ENCODE assay signal across 8 cellular contexts in genomic region chr11:61162092-61162935, GRCh38. TPM values are rescaled to one million over a fixed set of nuclear protein-coding genes. Genes with fewer than 3 reads are reported as not detected.
A peak's percentile ranks its signal among the peaks of the same experiment; 100 is the strongest.
DNase-seq lines count a peak whose midpoint lies in the region; ATAC-seq and TF ChIP-seq lines count a peak whose summit lies in the region.

No MANE protein-coding gene starts in this region.

- peaks cover 40% of the 10 kb centered on the region for H3K4me1 ChIP-seq in left ventricle myocardium inferior

- H3K4me3 ChIP-seq in left ventricle myocardium inferior (peak overlapping the region; percentile 92), iPS-11a (ENCODE audit: low read depth, low read length) (peak overlapping the region; percentile 66), skeletal muscle cell (ENCODE audit: low read depth, low read length) (peak overlapping the region; percentile 71)

- intact Hi-C loops in left ventricle myocardium inferior (cut with micrococcal nuclease) (no loop called here), cardiac septum (cut with DNase I) (loop anchor here (10.0 kb wide), 1 partner anchor 318 kb away; the partner anchor contains the start of gene CCDC86)

- H3K36me3 Mint-ChIP-seq in activated naive CD8-positive, alpha-beta T cell treated with anti-CD3 and anti-CD28 coated beads, Interleukin-2, amount 50 U/mL, for 24 hours (ENCODE audit: low read depth), result peaks cover 1% of the 10 kb centered on the region

- H3K36me3 ChIP-seq in left ventricle myocardium inferior, result no peaks in the 10 kb centered on the region

- H3K9me3 ChIP-seq in left ventricle myocardium inferior (replicated peaks), result no peaks in the 10 kb centered on the region

- H3K27me3 Mint-ChIP-seq in activated naive CD8-positive, alpha-beta T cell treated with anti-CD3 and anti-CD28 coated beads, Interleukin-2, amount 50 U/mL, for 24 hours, result no peaks in the 10 kb centered on the region

- TF ChIP-seq CTCF in left ventricle myocardium inferior (IDR thresholded peaks at IDR 0.05; ENCODE audit: borderline replicate concordance), result no peak

- H3K27me3 ChIP-seq in left ventricle myocardium inferior (ENCODE audit: low read depth), result peaks cover under 1% of the 10 kb centered on the region

- H3K27ac ChIP-seq in left ventricle myocardium inferior (replicated peaks), result peak overlapping the region; percentile 98

- no peaks in the 10 kb centered on the region for H3K9me3 Mint-ChIP-seq in activated naive CD8-positive, alpha-beta T cell treated with anti-CD3 and anti-CD28 coated beads, Interleukin-2, amount 50 U/mL, for 24 hours

- ATAC-seq in activated naive CD8-positive, alpha-beta T cell treated with anti-CD3 and anti-CD28 coated beads, Interleukin-2, amount 50 U/mL, for 24 hours, result no peak
- ATAC-seq in GM19463 (IDR thresholded peaks at IDR 0.05; ENCODE audit: unreplicated experiment), result no peak
- no peak for ATAC-seq in GM21786 (IDR thresholded peaks at IDR 0.05; ENCODE audit: unreplicated experiment)

- H3K4me1 Mint-ChIP-seq in activated naive CD8-positive, alpha-beta T cell treated with anti-CD3 and anti-CD28 coated beads, Interleukin-2, amount 50 U/mL, for 24 hours, result peaks cover 66% of the 10 kb centered on the region

- peak overlapping the region; percentile 85 for H3K4me3 Mint-ChIP-seq in activated naive CD8-positive, alpha-beta T cell treated with anti-CD3 and anti-CD28 coated beads, Interleukin-2, amount 50 U/mL, for 24 hours

- peak overlapping the region; percentile 86 for H3K27ac Mint-ChIP-seq in activated naive CD8-positive, alpha-beta T cell treated with anti-CD3 and anti-CD28 coated beads, Interleukin-2, amount 50 U/mL, for 24 hours

- no peak for DNase-seq in left ventricle myocardium inferior
- no peak for DNase-seq in cardiac septum (ENCODE audit: low spot score)
- DNase-seq in NCI-H510A (lab: John Stamatoyannopoulos, UW), result peak; percentile 50
- peak; percentile 24 for DNase-seq in activated naive CD8-positive, alpha-beta T cell treated with anti-CD3 and anti-CD28 coated beads, Interleukin-2, amount 50 U/mL, for 24 hours
- no peak for DNase-seq in skeletal muscle cell (ENCODE audit: low read depth)

RNA-seq across cellular contexts. Expression of gene VPS37C, which starts 1.1 kb away (rescaled TPM):
- 15.8 TPM for total RNA-seq in left ventricle myocardium inferior
- 19.6 TPM for total RNA-seq in cardiac septum

RNA-seq across cellular contexts. Expression of gene PGA3, which starts 41.0 kb away (rescaled TPM):
- 0.19 TPM for total RNA-seq in left ventricle myocardium inferior
- 0.24 TPM for total RNA-seq in cardiac septum

RNA-seq across cellular contexts. Expression of gene PGA4, which starts 59.8 kb away (rescaled TPM):
- 1.3 TPM for total RNA-seq in left ventricle myocardium inferior
- total RNA-seq in cardiac septum, result not detected

Comparison
In these comparisons a context has a peak if more than half of its experiments do, and no peak if none do; other contexts are left out.
1. DNase-seq: peak in NCI-H510A (single experiment) and activated naive CD8-positive, alpha-beta T cell treated with anti-CD3 and anti-CD28 coated beads, Interleukin-2, amount 50 U/mL, for 24 hours (single experiment); none in left ventricle myocardium inferior (single experiment), cardiac septum (single experiment) and skeletal muscle cell (single experiment).
2. Peak in every context shown above with its lines, with median percentiles within 50 percentile points of each other: H3K4me3 ChIP-seq.